Comparison of ENCODE assay signal across 1 cellular context in the genomic region with DNA sequence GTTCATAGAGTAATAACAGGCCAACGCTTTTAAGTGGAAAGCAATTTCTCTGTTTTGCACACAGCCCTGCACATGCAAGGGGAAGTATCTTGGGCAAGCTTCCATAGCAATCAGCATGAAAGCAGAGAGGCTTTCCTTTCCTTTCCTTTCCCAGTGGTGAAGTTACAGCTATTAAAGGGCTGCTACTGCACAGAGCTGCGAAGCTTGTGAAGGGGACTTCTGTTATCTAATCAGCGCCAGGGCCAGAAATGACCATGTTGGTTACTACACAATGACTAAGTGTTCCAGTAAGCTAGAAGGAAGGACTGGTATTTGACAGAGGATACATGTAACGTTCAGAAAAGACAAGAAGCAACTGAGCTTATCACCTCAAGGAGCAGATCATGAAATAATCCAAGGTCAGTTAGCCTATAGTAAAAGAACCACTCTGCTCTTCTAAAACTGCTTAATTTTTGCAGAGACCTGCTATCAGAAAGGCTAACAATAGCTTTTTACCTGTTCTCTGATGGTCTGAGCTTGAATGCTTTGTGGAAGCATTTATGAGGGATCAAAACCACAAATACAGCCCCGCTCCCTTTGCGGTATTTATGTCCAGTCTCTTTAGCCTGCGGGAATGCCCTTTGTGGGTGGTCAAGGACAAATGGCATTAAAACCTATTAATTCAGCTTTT.
TF ChIP-seq lines count a peak whose summit lies in the region.

No MANE protein-coding gene starts in this region.

TF ChIP-seq in K562, 482 proteins besides CTCF, POLR2A, EP300 and RAD21 (continued from another document and continues in another):
- TF ChIP-seq, protein P1, sequence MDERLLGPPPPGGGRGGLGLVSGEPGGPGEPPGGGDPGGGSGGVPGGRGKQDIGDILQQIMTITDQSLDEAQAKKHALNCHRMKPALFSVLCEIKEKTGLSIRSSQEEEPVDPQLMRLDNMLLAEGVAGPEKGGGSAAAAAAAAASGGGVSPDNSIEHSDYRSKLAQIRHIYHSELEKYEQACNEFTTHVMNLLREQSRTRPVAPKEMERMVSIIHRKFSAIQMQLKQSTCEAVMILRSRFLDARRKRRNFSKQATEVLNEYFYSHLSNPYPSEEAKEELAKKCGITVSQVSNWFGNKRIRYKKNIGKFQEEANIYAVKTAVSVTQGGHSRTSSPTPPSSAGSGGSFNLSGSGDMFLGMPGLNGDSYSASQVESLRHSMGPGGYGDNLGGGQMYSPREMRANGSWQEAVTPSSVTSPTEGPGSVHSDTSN (CRISPR knock-in tag; IDR thresholded peaks at IDR 0.05; ENCODE audit: low read depth) = no peak
- TF ChIP-seq, protein P1 (tag; conservative IDR thresholded peaks at IDR 0.05; ENCODE audit: low read depth) = peak; percentile 44; the same call in 1 of the 2 replicates
- TF ChIP-seq RBFOX2 (IDR thresholded peaks at IDR 0.05; ENCODE audit: low read depth, low read length) (peak; percentile 38), BCL6 (CRISPR knock-in tag; IDR thresholded peaks at IDR 0.05) (0 out of 2 replicates have a peak, but pooled peaks have one; percentile 37), CBFA2T2 (conservative IDR thresholded peaks at IDR 0.05) (peak; percentile 89), XRCC5 (IDR thresholded peaks at IDR 0.05; ENCODE audit: low read depth, low read length) (0 out of 2 replicates have a peak, but pooled peaks have one; percentile 79), CBX3 (IDR thresholded peaks at IDR 0.05; ENCODE audit: borderline replicate concordance in 1 of 2, low read length in 2 of 2) (peak in 1 of 2 experiments; percentile 84; a peak in 1 of 3 replicates), PHB2 (IDR thresholded peaks at IDR 0.05; ENCODE audit: low read depth) (0 out of 2 replicates have a peak, but pooled peaks have one; percentile 51), BHLHE40 (IDR thresholded peaks at IDR 0.05; ENCODE audit: low read length) (peak; percentile 84), BRD4 (IDR thresholded peaks at IDR 0.05) (peak; percentile 21; the same call in 1 of the 2 replicates), ETV1 (tag; conservative IDR thresholded peaks at IDR 0.05; ENCODE audit: low read depth) (peak; percentile 42; the same call in 1 of the 2 replicates), SIRT6 (IDR thresholded peaks at IDR 0.05; ENCODE audit: low read depth, low read length) (no peak), CTBP1 (IDR thresholded peaks at IDR 0.05; ENCODE audit: borderline replicate concordance) (peak; percentile 92), NCOA4 (IDR thresholded peaks at IDR 0.05; ENCODE audit: partially characterized antibody) (no peak), MTA1 (IDR thresholded peaks at IDR 0.05; ENCODE audit: borderline replicate concordance) (peak; percentile 87; the same call in 1 of the 2 replicates), HDAC6 (IDR thresholded peaks at IDR 0.05; ENCODE audit: low read depth, low read length) (no peak), ATF1 (CRISPR knock-in tag; IDR thresholded peaks at IDR 0.05) (no peak), ATF1 (tag; IDR thresholded peaks at IDR 0.05) (peak; percentile 71), MEF2A (IDR thresholded peaks at IDR 0.05; ENCODE audit: control insufficient read depth, low read depth, low read length) (0 out of 2 replicates have a peak, but pooled peaks have one; percentile 64), SREBF2 (CRISPR knock-in tag; IDR thresholded peaks at IDR 0.05) (no peak), ZNF589 (CRISPR knock-in tag; IDR thresholded peaks at IDR 0.05; ENCODE audit: low read depth) (peak; percentile 50; the same call in 1 of the 2 replicates), ETV6 (IDR thresholded peaks at IDR 0.05; ENCODE audit: borderline replicate concordance in 1 of 2, low read depth in 2 of 2, low read length in 1 of 2) (peak in 1 of 2 experiments; percentile 83; a peak in 3 of 4 replicates), ETV6 (CRISPR knock-in tag; IDR thresholded peaks at IDR 0.05; ENCODE audit: borderline replicate concordance) (no peak), NR2C1 (IDR thresholded peaks at IDR 0.05) (peak; percentile 41), NR2C1 (tag; IDR thresholded peaks at IDR 0.05) (no peak), ZNF707 (CRISPR knock-in tag; conservative IDR thresholded peaks at IDR 0.05) (no peak), SMARCB1 (IDR thresholded peaks at IDR 0.05; ENCODE audit: insufficient read length, low read depth) (peak; percentile 61), KLF6 (CRISPR knock-in tag; IDR thresholded peaks at IDR 0.05; ENCODE audit: borderline replicate concordance) (no peak), ZNF175 (CRISPR knock-in tag; IDR thresholded peaks at IDR 0.05; ENCODE audit: low read depth) (peak; percentile 76; the same call in 1 of the 2 replicates), BRD9 (IDR thresholded peaks at IDR 0.05; ENCODE audit: low read depth, partially characterized antibody) (peak; percentile 92), GATAD2B (IDR thresholded peaks at IDR 0.05; ENCODE audit: borderline replicate concordance) (peak; percentile 98), FOXJ2 (tag; IDR thresholded peaks at IDR 0.05) (peak; percentile 33; the same call in 1 of the 2 replicates), SMAD4 (CRISPR knock-in tag; conservative IDR thresholded peaks at IDR 0.05) (peak; percentile 82), CEBPG (CRISPR knock-in tag; IDR thresholded peaks at IDR 0.05) (peak; percentile 59; the same call in 1 of the 2 replicates), CEBPG (tag; conservative IDR thresholded peaks at IDR 0.05 in 1 of 2, IDR thresholded peaks at IDR 0.05 in 1 of 2) (peak; percentile 54 to 70), TAL1 (IDR thresholded peaks at IDR 0.05) (peak; percentile 89), PML (IDR thresholded peaks at IDR 0.05; ENCODE audit: low read length) (peak; percentile 91), TARDBP (IDR thresholded peaks at IDR 0.05) (no peak), TCF7L2 (IDR thresholded peaks at IDR 0.05; ENCODE audit: low read depth, low read length) (no peak), DPF2 (IDR thresholded peaks at IDR 0.05) (peak; percentile 99), MED1 (CRISPR knock-in tag; IDR thresholded peaks at IDR 0.05; ENCODE audit: borderline replicate concordance) (no peak), FOXM1 (IDR thresholded peaks at IDR 0.05; ENCODE audit: low read depth) (peak; percentile 79), FOXM1 (CRISPR knock-in tag; IDR thresholded peaks at IDR 0.05; ENCODE audit: low read depth) (no peak), ZNF3 (CRISPR knock-in tag; IDR thresholded peaks at IDR 0.05) (no peak), CXXC5 (CRISPR knock-in tag; IDR thresholded peaks at IDR 0.05) (peak; percentile 85)
- TF ChIP-seq, protein P2, sequence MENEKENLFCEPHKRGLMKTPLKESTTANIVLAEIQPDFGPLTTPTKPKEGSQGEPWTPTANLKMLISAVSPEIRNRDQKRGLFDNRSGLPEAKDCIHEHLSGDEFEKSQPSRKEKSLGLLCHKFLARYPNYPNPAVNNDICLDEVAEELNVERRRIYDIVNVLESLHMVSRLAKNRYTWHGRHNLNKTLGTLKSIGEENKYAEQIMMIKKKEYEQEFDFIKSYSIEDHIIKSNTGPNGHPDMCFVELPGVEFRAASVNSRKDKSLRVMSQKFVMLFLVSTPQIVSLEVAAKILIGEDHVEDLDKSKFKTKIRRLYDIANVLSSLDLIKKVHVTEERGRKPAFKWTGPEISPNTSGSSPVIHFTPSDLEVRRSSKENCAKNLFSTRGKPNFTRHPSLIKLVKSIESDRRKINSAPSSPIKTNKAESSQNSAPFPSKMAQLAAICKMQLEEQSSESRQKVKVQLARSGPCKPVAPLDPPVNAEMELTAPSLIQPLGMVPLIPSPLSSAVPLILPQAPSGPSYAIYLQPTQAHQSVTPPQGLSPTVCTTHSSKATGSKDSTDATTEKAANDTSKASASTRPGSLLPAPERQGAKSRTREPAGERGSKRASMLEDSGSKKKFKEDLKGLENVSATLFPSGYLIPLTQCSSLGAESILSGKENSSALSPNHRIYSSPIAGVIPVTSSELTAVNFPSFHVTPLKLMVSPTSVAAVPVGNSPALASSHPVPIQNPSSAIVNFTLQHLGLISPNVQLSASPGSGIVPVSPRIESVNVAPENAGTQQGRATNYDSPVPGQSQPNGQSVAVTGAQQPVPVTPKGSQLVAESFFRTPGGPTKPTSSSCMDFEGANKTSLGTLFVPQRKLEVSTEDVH (IDR thresholded peaks at IDR 0.05; ENCODE audit: low read depth, partially characterized antibody) = peak; percentile 65
- TF ChIP-seq, protein P3, sequence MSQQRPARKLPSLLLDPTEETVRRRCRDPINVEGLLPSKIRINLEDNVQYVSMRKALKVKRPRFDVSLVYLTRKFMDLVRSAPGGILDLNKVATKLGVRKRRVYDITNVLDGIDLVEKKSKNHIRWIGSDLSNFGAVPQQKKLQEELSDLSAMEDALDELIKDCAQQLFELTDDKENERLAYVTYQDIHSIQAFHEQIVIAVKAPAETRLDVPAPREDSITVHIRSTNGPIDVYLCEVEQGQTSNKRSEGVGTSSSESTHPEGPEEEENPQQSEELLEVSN (IDR thresholded peaks at IDR 0.05; ENCODE audit: borderline replicate concordance in 1 of 2, extremely low read depth in 1 of 2, insufficient read depth in 1 of 2, insufficient read length in 1 of 2, low read depth in 1 of 2, low read length in 1 of 2, poor library complexity in 1 of 2, severe bottlenecking in 1 of 2) = peak; percentile 24 to 28
- TF ChIP-seq, protein P4, sequence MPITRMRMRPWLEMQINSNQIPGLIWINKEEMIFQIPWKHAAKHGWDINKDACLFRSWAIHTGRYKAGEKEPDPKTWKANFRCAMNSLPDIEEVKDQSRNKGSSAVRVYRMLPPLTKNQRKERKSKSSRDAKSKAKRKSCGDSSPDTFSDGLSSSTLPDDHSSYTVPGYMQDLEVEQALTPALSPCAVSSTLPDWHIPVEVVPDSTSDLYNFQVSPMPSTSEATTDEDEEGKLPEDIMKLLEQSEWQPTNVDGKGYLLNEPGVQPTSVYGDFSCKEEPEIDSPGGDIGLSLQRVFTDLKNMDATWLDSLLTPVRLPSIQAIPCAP (CRISPR knock-in tag; IDR thresholded peaks at IDR 0.05; ENCODE audit: borderline replicate concordance) = no peak
- TF ChIP-seq, protein P5, sequence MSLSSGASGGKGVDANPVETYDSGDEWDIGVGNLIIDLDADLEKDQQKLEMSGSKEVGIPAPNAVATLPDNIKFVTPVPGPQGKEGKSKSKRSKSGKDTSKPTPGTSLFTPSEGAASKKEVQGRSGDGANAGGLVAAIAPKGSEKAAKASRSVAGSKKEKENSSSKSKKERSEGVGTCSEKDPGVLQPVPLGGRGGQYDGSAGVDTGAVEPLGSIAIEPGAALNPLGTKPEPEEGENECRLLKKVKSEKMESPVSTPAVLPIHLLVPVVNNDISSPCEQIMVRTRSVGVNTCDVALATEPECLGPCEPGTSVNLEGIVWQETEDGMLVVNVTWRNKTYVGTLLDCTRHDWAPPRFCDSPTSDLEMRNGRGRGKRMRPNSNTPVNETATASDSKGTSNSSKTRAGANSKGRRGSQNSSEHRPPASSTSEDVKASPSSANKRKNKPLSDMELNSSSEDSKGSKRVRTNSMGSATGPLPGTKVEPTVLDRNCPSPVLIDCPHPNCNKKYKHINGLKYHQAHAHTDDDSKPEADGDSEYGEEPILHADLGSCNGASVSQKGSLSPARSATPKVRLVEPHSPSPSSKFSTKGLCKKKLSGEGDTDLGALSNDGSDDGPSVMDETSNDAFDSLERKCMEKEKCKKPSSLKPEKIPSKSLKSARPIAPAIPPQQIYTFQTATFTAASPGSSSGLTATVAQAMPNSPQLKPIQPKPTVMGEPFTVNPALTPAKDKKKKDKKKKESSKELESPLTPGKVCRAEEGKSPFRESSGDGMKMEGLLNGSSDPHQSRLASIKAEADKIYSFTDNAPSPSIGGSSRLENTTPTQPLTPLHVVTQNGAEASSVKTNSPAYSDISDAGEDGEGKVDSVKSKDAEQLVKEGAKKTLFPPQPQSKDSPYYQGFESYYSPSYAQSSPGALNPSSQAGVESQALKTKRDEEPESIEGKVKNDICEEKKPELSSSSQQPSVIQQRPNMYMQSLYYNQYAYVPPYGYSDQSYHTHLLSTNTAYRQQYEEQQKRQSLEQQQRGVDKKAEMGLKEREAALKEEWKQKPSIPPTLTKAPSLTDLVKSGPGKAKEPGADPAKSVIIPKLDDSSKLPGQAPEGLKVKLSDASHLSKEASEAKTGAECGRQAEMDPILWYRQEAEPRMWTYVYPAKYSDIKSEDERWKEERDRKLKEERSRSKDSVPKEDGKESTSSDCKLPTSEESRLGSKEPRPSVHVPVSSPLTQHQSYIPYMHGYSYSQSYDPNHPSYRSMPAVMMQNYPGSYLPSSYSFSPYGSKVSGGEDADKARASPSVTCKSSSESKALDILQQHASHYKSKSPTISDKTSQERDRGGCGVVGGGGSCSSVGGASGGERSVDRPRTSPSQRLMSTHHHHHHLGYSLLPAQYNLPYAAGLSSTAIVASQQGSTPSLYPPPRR (CRISPR knock-in tag; IDR thresholded peaks at IDR 0.05; ENCODE audit: borderline replicate concordance) = no peak
- TF ChIP-seq, protein P6, sequence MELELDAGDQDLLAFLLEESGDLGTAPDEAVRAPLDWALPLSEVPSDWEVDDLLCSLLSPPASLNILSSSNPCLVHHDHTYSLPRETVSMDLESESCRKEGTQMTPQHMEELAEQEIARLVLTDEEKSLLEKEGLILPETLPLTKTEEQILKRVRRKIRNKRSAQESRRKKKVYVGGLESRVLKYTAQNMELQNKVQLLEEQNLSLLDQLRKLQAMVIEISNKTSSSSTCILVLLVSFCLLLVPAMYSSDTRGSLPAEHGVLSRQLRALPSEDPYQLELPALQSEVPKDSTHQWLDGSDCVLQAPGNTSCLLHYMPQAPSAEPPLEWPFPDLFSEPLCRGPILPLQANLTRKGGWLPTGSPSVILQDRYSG (tag; conservative IDR thresholded peaks at IDR 0.05; ENCODE audit: low read depth) = peak; percentile 77; the same call in 1 of the 2 replicates
